In the genomic region with DNA sequence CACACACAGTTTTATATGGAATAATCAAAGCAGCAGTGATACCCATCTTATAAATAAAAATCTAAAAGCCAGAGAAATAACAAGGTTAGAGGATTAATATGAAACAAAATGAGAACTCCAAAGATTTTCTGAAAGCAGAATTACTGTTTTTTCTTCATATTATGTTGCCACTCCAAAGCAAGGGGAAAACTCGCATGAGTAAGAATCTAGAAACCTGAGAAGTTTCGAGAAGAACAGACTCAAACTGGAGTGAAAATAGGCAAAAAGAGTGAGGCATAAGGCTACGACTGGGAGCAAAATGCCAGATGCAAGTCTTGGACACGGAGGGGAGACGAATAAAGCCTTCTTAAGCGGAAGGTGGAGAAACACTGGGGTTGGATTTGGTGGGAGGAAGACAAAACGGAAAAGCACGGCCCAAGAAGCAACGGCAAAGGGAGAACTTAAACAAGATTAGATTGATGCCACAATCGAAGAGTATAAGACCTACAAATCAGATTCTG, we compare ENCODE assay signal across 8 cellular contexts. TPM values are rescaled to one million over a fixed set of nuclear protein-coding genes. Genes with fewer than 3 reads are reported as not detected.
DNase-seq lines count a peak whose midpoint lies in the region; TF ChIP-seq lines count a peak whose summit lies in the region.

No MANE protein-coding gene starts in this region.

- peaks cover 20% of the 10 kb centered on the region for H3K36me3 Mint-ChIP-seq in activated naive CD4-positive, alpha-beta T cell treated with anti-CD3 and anti-CD28 coated beads, Interleukin-2, amount 10 ng/mL, durations not matched to agents 7 days and 5 days

- no peaks in the 10 kb centered on the region for H3K9me3 Mint-ChIP-seq in activated naive CD4-positive, alpha-beta T cell treated with anti-CD3 and anti-CD28 coated beads, Interleukin-2, amount 10 ng/mL, durations not matched to agents 7 days and 5 days

- H3K27me3 Mint-ChIP-seq in activated naive CD4-positive, alpha-beta T cell treated with anti-CD3 and anti-CD28 coated beads, Interleukin-2, amount 10 ng/mL, durations not matched to agents 7 days and 5 days: peaks cover 7% of the 10 kb centered on the region

- H2AFZ ChIP-seq in SU-DHL-6 (ENCODE audit: low read depth, low read length, severe bottlenecking): peak overlapping the region; percentile 72

- peak overlapping the region; percentile 99 for H3K27ac Mint-ChIP-seq in activated naive CD4-positive, alpha-beta T cell treated with anti-CD3 and anti-CD28 coated beads, Interleukin-2, amount 10 ng/mL, durations not matched to agents 7 days and 5 days

- peaks cover 56% of the 10 kb centered on the region for H3K79me2 ChIP-seq in SU-DHL-6 (ENCODE audit: insufficient read depth, low read length)

- peak overlapping the region; percentile 85 for H3K4me3 Mint-ChIP-seq in activated naive CD4-positive, alpha-beta T cell treated with anti-CD3 and anti-CD28 coated beads, Interleukin-2, amount 10 ng/mL, durations not matched to agents 7 days and 5 days

- H3K4me2 ChIP-seq in SU-DHL-6 (ENCODE audit: low read depth, low read length, poor library complexity, severe bottlenecking): peak overlapping the region; percentile 77

- H4K20me1 ChIP-seq in SU-DHL-6 (ENCODE audit: low read depth, low read length): 0 out of 2 replicates have a peak, but pooled peaks cover 3% of the 10 kb centered on the region

- no peak for DNase-seq in activated naive CD4-positive, alpha-beta T cell treated with anti-CD3 and anti-CD28 coated beads, Interleukin-2, amount 10 ng/mL, durations not matched to agents 7 days and 5 days
- no peak for DNase-seq in activated naive CD4-positive, alpha-beta T cell (lab: John Stamatoyannopoulos, UW)
- peak; percentile 43 for DNase-seq in fibroblast of the aortic adventitia (ENCODE audit: low read depth)
- DNase-seq in NCI-H1930 (lab: John Stamatoyannopoulos, UW): no peak
- DNase-seq in anterior cingulate cortex (lab: John Stamatoyannopoulos, UW): no peak
- no peak for DNase-seq in GM20000 (ENCODE audit: low spot score)

- H3K4me3 ChIP-seq in SU-DHL-6 (ENCODE audit: insufficient read depth, low read length, poor library complexity, severe bottlenecking) (peak overlapping the region; percentile 93), fibroblast of the aortic adventitia (ENCODE audit: low read depth, low read length) (peak overlapping the region; percentile 83), rectal smooth muscle tissue (ENCODE audit: low read length) (peak overlapping the region; percentile 100)

- H3K4me1 Mint-ChIP-seq in activated naive CD4-positive, alpha-beta T cell treated with anti-CD3 and anti-CD28 coated beads, Interleukin-2, amount 10 ng/mL, durations not matched to agents 7 days and 5 days: peaks cover 44% of the 10 kb centered on the region

- H3K27me3 ChIP-seq in SU-DHL-6 (ENCODE audit: low read length) (no peaks in the 10 kb centered on the region), rectal smooth muscle tissue (ENCODE audit: control insufficient read depth, insufficient read depth, low read length) (no peaks in the 10 kb centered on the region)

- H3K27ac ChIP-seq in SU-DHL-6 (ENCODE audit: low read depth, low read length): peak overlapping the region; percentile 91
- H3K27ac ChIP-seq in rectal smooth muscle tissue (ENCODE audit: low read depth, low read length): peak overlapping the region; percentile 97

- CTCF ChIA-PET in activated naive CD4-positive, alpha-beta T cell treated with anti-CD3 and anti-CD28 coated beads, Interleukin-2, amount 10 ng/mL, durations not matched to agents 7 days and 5 days (lab: Charles Lee): interaction anchor here (1.2 to 2.3 kb wide), 4 partner anchors 35 to 171 kb away, joined by 3 to 8 read pairs (median 3); no protein-coding TSS in a partner anchor

- TF ChIP-seq CTCF in SU-DHL-6 (IDR thresholded peaks at IDR 0.05; ENCODE audit: insufficient read depth, low read length, poor library complexity, severe bottlenecking) (no peak), fibroblast of the aortic adventitia (IDR thresholded peaks at IDR 0.05; ENCODE audit: insufficient read depth, low read length) (no peak), GM20000 (IDR thresholded peaks at IDR 0.05; ENCODE audit: extremely low read depth, missing control alignments) (no peak)

- H3K36me3 ChIP-seq in SU-DHL-6 (ENCODE audit: low read length) (no peaks in the 10 kb centered on the region), rectal smooth muscle tissue (ENCODE audit: control insufficient read depth, insufficient read depth, low read length) (no peaks in the 10 kb centered on the region)

- H3K4me1 ChIP-seq in rectal smooth muscle tissue (ENCODE audit: control insufficient read depth, insufficient read depth, low read length): peaks cover 9% of the 10 kb centered on the region

- H3F3A ChIP-seq in SU-DHL-6 (ENCODE audit: insufficient read depth): peaks cover 4% of the 10 kb centered on the region; the same call in 1 of the 2 replicates

- peak overlapping the region; percentile 90 for H3K9ac ChIP-seq in SU-DHL-6 (ENCODE audit: low read length)
- peak overlapping the region; percentile 97 for H3K9ac ChIP-seq in rectal smooth muscle tissue (ENCODE audit: low read length)

- no peaks in the 10 kb centered on the region for H3K9me2 ChIP-seq in SU-DHL-6 (replicated peaks; ENCODE audit: insufficient read depth, low read length)

- H3K9me3 ChIP-seq in SU-DHL-6 (ENCODE audit: insufficient read depth, low read length): no peaks in the 10 kb centered on the region

RNA-seq across cellular contexts. Expression of a gene that starts 0.9 kb away (rescaled TPM):
- total RNA-seq in fibroblast of the aortic adventitia (ENCODE audit: low replicate concordance): 56.7 and 63.3 TPM in 2 replicates
